Comparison of ENCODE assay signal across 9 cellular contexts in the genomic region with DNA sequence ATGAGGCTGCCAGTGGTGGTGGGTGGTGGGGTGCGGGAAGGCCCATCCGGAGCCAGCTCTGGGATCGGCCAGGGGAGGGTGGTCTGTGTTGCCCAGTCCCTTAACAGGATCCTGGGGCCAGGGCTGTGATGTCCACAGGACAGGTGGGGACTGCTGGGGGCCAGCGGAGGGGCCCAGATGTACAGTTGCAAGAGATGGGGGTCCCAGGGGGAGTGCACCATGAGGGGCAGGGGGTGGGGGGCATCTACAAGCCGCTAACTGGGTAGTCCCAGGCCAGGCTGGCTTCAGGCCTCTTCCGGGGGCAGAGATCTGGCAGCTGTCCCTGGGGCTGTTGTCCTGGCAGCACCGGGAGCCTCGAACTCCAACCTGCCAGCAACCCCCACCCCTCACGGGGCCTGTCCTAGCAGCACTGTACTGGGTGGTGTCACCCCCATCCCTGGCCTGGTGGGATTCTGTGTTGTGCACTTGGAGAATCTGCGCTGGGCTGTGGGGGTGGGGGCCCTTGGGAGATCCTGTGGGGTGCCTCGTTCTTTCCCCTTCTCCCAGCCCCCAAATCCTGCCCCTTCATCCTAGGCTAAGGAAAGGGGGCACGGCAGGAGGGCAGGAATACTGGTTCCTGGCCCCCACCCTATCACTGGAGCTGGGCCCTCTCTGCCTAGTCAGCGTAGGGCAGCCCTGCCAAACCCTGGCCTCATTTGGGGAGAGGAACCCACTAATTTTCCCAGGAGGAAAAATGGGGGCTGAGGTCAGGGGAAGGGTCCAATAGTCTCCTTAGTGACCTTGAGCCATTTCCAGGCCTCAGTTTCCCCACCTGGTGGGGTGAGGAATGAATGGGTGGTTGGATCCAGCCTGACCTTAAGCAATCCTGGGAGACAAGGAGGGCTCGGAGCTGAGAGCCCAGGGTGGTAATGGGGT. TPM values are rescaled to one million over a fixed set of nuclear protein-coding genes. Genes with fewer than 3 reads are reported as not detected.
A peak's percentile ranks its signal among the peaks of the same experiment; 100 is the strongest.
DNase-seq lines count a peak whose midpoint lies in the region; ATAC-seq and TF ChIP-seq lines count a peak whose summit lies in the region.
"Had no signal": no experiment of that assay in that cellular context is flagged by ENCODE, and none has a peak within 500 bp of the region (broad histone marks: within the 10 kb centered on the region; RNA-seq: fewer than 3 reads in every experiment).

No MANE protein-coding gene starts in this region.

- no peak for DNase-seq in activated naive CD4-positive, alpha-beta T cell treated with anti-CD3 and anti-CD28 coated beads for 36 hours
- DNase-seq in activated naive CD4-positive, alpha-beta T cell treated with Interleukin-2 at 50 U/mL for 16 hours = no peak
- no peak for DNase-seq in dorsolateral prefrontal cortex
- no peak for DNase-seq in uterus
- DNase-seq in SHP77 (lab: John Stamatoyannopoulos, UW) = no peak

- H3K27ac Mint-ChIP-seq in activated naive CD4-positive, alpha-beta T cell treated with anti-CD3 and anti-CD28 coated beads for 36 hours = no peak overlapping the region
- H3K27ac Mint-ChIP-seq: activated naive CD4-positive, alpha-beta T cell treated with anti-CD3 and anti-CD28 coated beads, Interleukin-2, amount 50 U/mL, for 72 hours had no signal

- CTCF ChIA-PET in activated naive CD4-positive, alpha-beta T cell treated with anti-CD3 and anti-CD28 coated beads for 36 hours (lab: Charles Lee) = interaction anchor here (0.6 to 9.3 kb wide), 2 partner anchors 86 to 123 kb away, joined by 3 to 70 read pairs; no protein-coding TSS in a partner anchor

- H3K27me3 Mint-ChIP-seq in activated naive CD4-positive, alpha-beta T cell treated with anti-CD3 and anti-CD28 coated beads for 36 hours (ENCODE audit: low read depth) = peaks cover 5% of the 10 kb centered on the region

- peaks cover 2% of the 10 kb centered on the region for H3K4me1 Mint-ChIP-seq in activated naive CD4-positive, alpha-beta T cell treated with anti-CD3 and anti-CD28 coated beads for 36 hours (ENCODE audit: low read depth)

- H3K36me3 Mint-ChIP-seq in activated naive CD4-positive, alpha-beta T cell treated with anti-CD3 and anti-CD28 coated beads for 36 hours (ENCODE audit: low read depth) = no peaks in the 10 kb centered on the region
- H3K36me3 Mint-ChIP-seq: activated naive CD4-positive, alpha-beta T cell treated with anti-CD3 and anti-CD28 coated beads, Interleukin-2, amount 50 U/mL, for 72 hours had no signal

- peak overlapping the region; percentile 58 to 89 (median 79) for H3K4me3 ChIP-seq in dorsolateral prefrontal cortex
- H3K4me3 ChIP-seq in mucosa of rectum (ENCODE audit: low read length in 2 of 2) = peak overlapping the region; percentile 59 to 65
- peak overlapping the region; percentile 48 to 80 for H3K4me3 ChIP-seq in uterus

- H3K9ac ChIP-seq in mucosa of rectum (ENCODE audit: low read depth in 1 of 2, low read length in 2 of 2) = peak overlapping the region; percentile 32 to 71

- TF ChIP-seq POLR2A in uterus (IDR thresholded peaks at IDR 0.05) = no peak

- H3K27me3 ChIP-seq in dorsolateral prefrontal cortex = no peaks in the 10 kb centered on the region
- no peaks in the 10 kb centered on the region for H3K27me3 ChIP-seq in mucosa of rectum (ENCODE audit: control insufficient read depth in 2 of 2, insufficient read depth in 2 of 2, low read length in 2 of 2)
- no peaks in the 10 kb centered on the region for H3K27me3 ChIP-seq in uterus

- intact Hi-C loops in activated naive CD4-positive, alpha-beta T cell treated with anti-CD3 and anti-CD28 coated beads for 36 hours (cut with micrococcal nuclease) = loop anchor here (1.0 kb wide), 1 partner anchor 54 kb away; no protein-coding TSS in a partner anchor
- intact Hi-C loops in dorsolateral prefrontal cortex (cut with DNase I) (loop anchor here in 1 of 2 donors (5.0 kb wide), 1 partner anchor 43 kb away; no protein-coding TSS in a partner anchor), uterus (cut with DNase I; ENCODE audit: low total_unique reads) (no loop called here)

- H3K27ac ChIP-seq in dorsolateral prefrontal cortex (peak overlapping the region; percentile 8 to 98 (median 93)), mucosa of rectum (ENCODE audit: low read depth in 2 of 2, low read length in 2 of 2) (peak overlapping the region in 1 of 2 donors; percentile 61), uterus (peak overlapping the region; percentile 85 to 97)

- H3K9me3 ChIP-seq in mucosa of rectum (ENCODE audit: control insufficient read depth in 2 of 2, low read length in 2 of 2) (no peaks in the 10 kb centered on the region), uterus (no peaks in the 10 kb centered on the region)

- peaks cover 26 to 33% of the 10 kb centered on the region in 2 donors for H3K4me1 ChIP-seq in mucosa of rectum (ENCODE audit: control insufficient read depth in 2 of 2, insufficient read depth in 2 of 2, low read length in 2 of 2)
- H3K4me1 ChIP-seq in uterus = peaks cover 29 to 58% of the 10 kb centered on the region in 2 donors

- TF ChIP-seq CTCF in dorsolateral prefrontal cortex (IDR thresholded peaks at IDR 0.05 in 54 of 56, conservative IDR thresholded peaks at IDR 0.05 in 2 of 56; ENCODE audit: low read depth in 1 of 56, partially characterized antibody in 56 of 56) = no peak
- TF ChIP-seq CTCF in uterus (IDR thresholded peaks at IDR 0.05) = no peak

- ATAC-seq in GM21717 (IDR thresholded peaks at IDR 0.05; ENCODE audit: unreplicated experiment) (no peak), GM18502 (IDR thresholded peaks at IDR 0.05; ENCODE audit: poor library complexity, unreplicated experiment) (no peak)

- H3K36me3 ChIP-seq in mucosa of rectum (ENCODE audit: control insufficient read depth in 2 of 2, insufficient read depth in 2 of 2, low read length in 2 of 2) (no peaks in the 10 kb centered on the region), uterus (no peaks in the 10 kb centered on the region)

- no peaks in the 10 kb centered on the region for H3K9me3 Mint-ChIP-seq in activated naive CD4-positive, alpha-beta T cell treated with anti-CD3 and anti-CD28 coated beads for 36 hours
- H3K9me3 Mint-ChIP-seq: activated naive CD4-positive, alpha-beta T cell treated with anti-CD3 and anti-CD28 coated beads, Interleukin-2, amount 50 U/mL, for 72 hours had no signal

- H3K4me3 Mint-ChIP-seq in activated naive CD4-positive, alpha-beta T cell treated with anti-CD3 and anti-CD28 coated beads for 36 hours = peak overlapping the region; percentile 50

RNA-seq across cellular contexts. Expression of a gene that starts 1.4 kb away (rescaled TPM):
- 1 to 10 TPM; 2.0 TPM for total RNA-seq in activated naive CD4-positive, alpha-beta T cell treated with anti-CD3 and anti-CD28 coated beads for 36 hours
- total RNA-seq in dorsolateral prefrontal cortex = 100 to 1,000 TPM; 135 to 968 (median 301) TPM
- 100 to 1,000 TPM in 1 of 4 donors, 10 to 100 TPM in 3; 11.2 to 142 (median 18.2) TPM for total RNA-seq in uterus

RNA-seq across cellular contexts. Expression of a gene that starts 38.0 kb away (rescaled TPM):
- total RNA-seq in activated naive CD4-positive, alpha-beta T cell treated with anti-CD3 and anti-CD28 coated beads for 36 hours = not detected
- 10 to 100 TPM in 117 of 120 experiments, 1 to 10 TPM in 3; 5.0 to 52.7 (median 20.4) TPM for total RNA-seq in dorsolateral prefrontal cortex
- total RNA-seq in uterus = 1 to 10 TPM in 3 of 4 donors, not detected in 1; 3.3 to 9.4 (median 9.0) TPM
- total RNA-seq: activated naive CD4-positive, alpha-beta T cell treated with anti-CD3 and anti-CD28 coated beads, Interleukin-2, amount 50 U/mL, for 72 hours had no signal

Comparison
In these comparisons a context has a peak if more than half of its experiments do, and no peak if none do; other contexts are left out.
1. RNA of a gene that starts 1.4 kb away (total RNA-seq): 135 to 968 TPM in dorsolateral prefrontal cortex and 11.2 to 142 TPM in uterus; 2.0 TPM in activated naive CD4-positive, alpha-beta T cell treated with anti-CD3 and anti-CD28 coated beads for 36 hours; every median in the first group is over 4 times any median in the second.
2. Peak in every context shown above with its lines, with median percentiles within 50 percentile points of each other: H3K4me3 ChIP-seq.